8 cellular contexts compared by ENCODE assay signal in the genomic region with DNA sequence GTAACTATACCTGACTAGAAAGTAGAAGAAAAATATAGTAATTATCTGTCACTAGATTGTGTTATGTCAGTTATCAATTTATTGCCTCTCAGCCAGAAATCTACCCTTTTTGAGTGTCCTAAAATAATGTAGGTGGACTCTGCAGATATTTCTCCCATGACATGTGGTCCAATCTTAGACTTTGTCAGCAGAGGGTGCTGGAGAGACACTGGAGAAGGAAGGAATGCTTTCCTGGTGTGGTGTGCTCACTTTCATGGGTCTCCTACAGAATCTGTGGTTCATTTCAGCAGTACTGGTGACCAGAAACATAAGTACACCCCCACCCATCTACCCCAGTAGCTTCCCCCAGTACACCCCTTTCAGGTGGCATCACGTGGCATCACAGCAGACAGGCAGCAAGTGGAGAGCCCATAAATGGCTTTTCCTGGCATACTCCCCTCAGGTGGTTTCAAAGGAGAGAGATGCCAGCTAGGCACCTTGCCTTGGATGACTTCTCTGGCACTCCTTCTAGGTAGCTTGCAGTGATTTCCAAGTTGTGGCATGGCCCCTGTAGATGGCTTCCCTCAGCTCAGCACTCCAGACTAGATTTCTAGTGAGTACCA.
DNase-seq lines count a peak whose midpoint lies in the region; ATAC-seq and TF ChIP-seq lines count a peak whose summit lies in the region.

No MANE protein-coding gene starts in this region.

- TF ChIP-seq EP300 in gastroesophageal sphincter (IDR thresholded peaks at IDR 0.05): no peak

- H3K27ac ChIP-seq in AG04450 (ENCODE audit: low read depth, low read length): no peak overlapping the region
- no peak overlapping the region for H3K27ac ChIP-seq in gastroesophageal sphincter
- H3K27ac ChIP-seq in effector memory CD4-positive, alpha-beta T cell (ENCODE audit: insufficient read depth, low read length, poor library complexity, severe bottlenecking): no peak overlapping the region

- H3K9me3 ChIP-seq in AG04450 (ENCODE audit: control insufficient read depth, insufficient read depth, low read length): no peaks in the 10 kb centered on the region
- H3K9me3 ChIP-seq in gastroesophageal sphincter: no peaks in the 10 kb centered on the region
- H3K9me3 ChIP-seq in effector memory CD4-positive, alpha-beta T cell (ENCODE audit: control insufficient read depth, low read length): no peaks in the 10 kb centered on the region

- H3K4me1 ChIP-seq in gastroesophageal sphincter: no peaks in the 10 kb centered on the region
- no peaks in the 10 kb centered on the region for H3K4me1 ChIP-seq in effector memory CD4-positive, alpha-beta T cell (ENCODE audit: control insufficient read depth, insufficient read depth, low read length, poor library complexity, severe bottlenecking)

- no peak for ATAC-seq in gastroesophageal sphincter
- ATAC-seq in GM18868 (IDR thresholded peaks at IDR 0.05; ENCODE audit: unreplicated experiment): no peak

- in situ Hi-C loops in GM13976 (cut with MboI; ENCODE audit: low sequenced_read_pairs, unreplicated experiment): loop anchor here (25.0 kb wide), 1 partner anchor 358 kb away; no protein-coding TSS in a partner anchor

- TF ChIP-seq POLR2A in gastroesophageal sphincter (IDR thresholded peaks at IDR 0.05): no peak

- peaks cover 5% of the 10 kb centered on the region for H3K27me3 ChIP-seq in AG04450 (ENCODE audit: control insufficient read depth, insufficient read depth, low read length)
- no peaks in the 10 kb centered on the region for H3K27me3 ChIP-seq in gastroesophageal sphincter
- no peaks in the 10 kb centered on the region for H3K27me3 ChIP-seq in effector memory CD4-positive, alpha-beta T cell (replicated peaks; ENCODE audit: control insufficient read depth, insufficient read depth, low read length, poor library complexity, severe bottlenecking)

- TF ChIP-seq CTCF in AG04450 (IDR thresholded peaks at IDR 0.05; ENCODE audit: low read depth, low read length): peak; percentile 61
- peak; percentile 39 for TF ChIP-seq CTCF in GM13976 (IDR thresholded peaks at IDR 0.05; ENCODE audit: borderline replicate concordance, control extremely low read depth, extremely low read depth, insufficient read depth, missing control alignments)
- peak; percentile 7 to 40 (median 12) for TF ChIP-seq CTCF in gastroesophageal sphincter (IDR thresholded peaks at IDR 0.05)

- CTCF ChIA-PET in AG04450 (lab: Charles Lee): interaction anchor here (0.9 to 2.4 kb wide), 3 partner anchors 10 to 355 kb away, joined by 3 to 9 read pairs (median 4); no protein-coding TSS in a partner anchor

- POLR2A ChIA-PET in AG04450 (lab: Yijun Ruan, JAX): no interaction called here

- no peak for DNase-seq in AG04450 (ENCODE audit: low read depth, low spot score)
- peak; percentile 15 for DNase-seq in GM13976 (ENCODE audit: low spot score)
- peak; percentile 42 for DNase-seq in RPMI7951 (ENCODE audit: low read depth)
- DNase-seq in activated CD8-positive, alpha-beta memory T cell treated with anti-CD3 and anti-CD28 coated beads, Interleukin-2, amount 50 U/mL, for 4 hours: no peak
- no peak for DNase-seq in effector memory CD4-positive, alpha-beta T cell
- DNase-seq in effector CD8-positive, alpha-beta T cell (lab: John Stamatoyannopoulos, UW): no peak

- peaks cover 0 to 6% of the 10 kb centered on the region in 2 donors for H3K36me3 ChIP-seq in gastroesophageal sphincter
- H3K36me3 ChIP-seq in effector memory CD4-positive, alpha-beta T cell (ENCODE audit: control insufficient read depth, insufficient read depth, low read length): no peaks in the 10 kb centered on the region

- WGBS in gastroesophageal sphincter (ENCODE audit: low coverage in 1 of 2), 2 donors: no CpG with 5 or more reads among the region's 1 CpG

- H3K4me3 ChIP-seq in AG04450 (ENCODE audit: low read depth, low read length) (no peak overlapping the region), gastroesophageal sphincter (no peak overlapping the region)
- H3K4me3 ChIP-seq in effector memory CD4-positive, alpha-beta T cell (ENCODE audit: insufficient read depth, low read depth, low read length, poor library complexity, severe bottlenecking): no peak overlapping the region

Comparison
In these comparisons a context has a peak if more than half of its experiments do, and no peak if none do; other contexts are left out.
1. DNase-seq: peak in GM13976 (single experiment) and RPMI7951 (single experiment); none in AG04450 (single experiment), activated CD8-positive, alpha-beta memory T cell treated with anti-CD3 and anti-CD28 coated beads, Interleukin-2, amount 50 U/mL, for 4 hours (single experiment), effector memory CD4-positive, alpha-beta T cell (0 of 3) and effector CD8-positive, alpha-beta T cell (single experiment).
2. Peak in every context shown above with its lines, with median percentiles within 50 percentile points of each other: CTCF ChIP-seq.